7 cellular contexts compared by ENCODE assay signal in the genomic region with DNA sequence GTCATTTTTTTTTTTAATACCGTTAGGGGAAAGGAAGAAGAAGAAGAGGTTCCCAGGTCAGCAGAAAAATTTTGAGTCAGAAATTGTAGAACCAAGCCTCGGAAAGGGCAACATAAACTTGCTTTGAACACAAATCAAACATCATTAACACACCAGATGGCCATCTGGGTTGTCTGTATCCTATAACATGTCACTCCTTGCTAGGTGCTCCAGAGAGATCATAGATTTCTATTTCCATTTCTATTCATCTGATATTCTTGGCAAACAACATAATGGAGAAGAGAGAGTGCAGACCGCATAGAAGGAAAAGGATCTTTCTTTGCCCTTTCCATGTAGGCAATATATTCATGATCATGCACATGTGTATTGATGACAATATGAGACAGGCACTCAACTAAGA.
"Had no signal": no experiment of that assay in that cellular context is flagged by ENCODE, and none has a peak within 500 bp of the region (broad histone marks: within the 10 kb centered on the region; RNA-seq: fewer than 3 reads in every experiment).

No MANE protein-coding gene starts in this region.

- DNase-seq: GM23248, GOT3, H7, HFFc6, KBM-7 had no signal

- ATAC-seq: HCT116, HepG2 had no signal
